Comparison of ENCODE assay signal across 15 cellular contexts in the genomic region with DNA sequence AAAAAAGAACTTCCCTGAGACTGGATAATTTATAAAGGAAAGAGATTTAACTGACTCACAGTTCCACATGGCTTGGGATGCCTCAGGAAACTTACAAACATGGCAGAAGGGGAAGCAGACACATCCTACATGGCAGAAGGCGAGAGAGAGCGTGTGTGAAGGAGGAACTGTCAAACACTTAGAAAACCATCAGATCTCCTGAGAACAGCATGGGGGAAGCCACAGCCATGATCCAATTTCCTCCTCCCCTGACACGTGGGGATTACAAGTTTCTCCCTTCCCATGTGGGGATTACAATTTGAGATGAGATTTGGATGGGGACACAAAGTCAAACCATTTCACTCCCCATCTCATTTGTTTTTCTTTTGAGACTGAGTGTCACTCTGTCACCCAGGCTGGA. TPM values are rescaled to one million over a fixed set of nuclear protein-coding genes. Genes with fewer than 3 reads are reported as not detected.
"Had no signal": no experiment of that assay in that cellular context is flagged by ENCODE, and none has a peak within 500 bp of the region (broad histone marks: within the 10 kb centered on the region; RNA-seq: fewer than 3 reads in every experiment).

No MANE protein-coding gene starts in this region.

- DNase-seq: activated CD4-positive, alpha-beta memory T cell treated with anti-CD3 and anti-CD28 coated beads, Interleukin-2, amount 10 ng/mL, durations not matched to agents 7 days and 5 days; activated CD4-positive, alpha-beta T cell treated with anti-CD3 and anti-CD28 coated beads for 36 hours; activated effector memory CD4-positive, alpha-beta T cell treated with anti-CD3 and anti-CD28 coated beads, Interleukin-2, amount 50 U/mL, for 16 hours; activated T-cell treated with anti-CD3 and anti-CD28 coated beads, Interleukin-2, amount 50 U/mL, for 48 hours; adrenal gland; kidney; left lung; mammary epithelial cell; trophoblast cell had no signal

- H3K36me3 ChIP-seq: adrenal gland, left lung, neural progenitor cell, suprapubic skin had no signal

- H3K9me3 ChIP-seq: adrenal gland, left lung, suprapubic skin had no signal

- H3K27me3 ChIP-seq: neural progenitor cell, suprapubic skin had no signal

- H3K4me1 ChIP-seq: adrenal gland, left lung, neural progenitor cell had no signal

- H3K4me3 ChIP-seq: adrenal gland, left lung, neural progenitor cell, suprapubic skin had no signal

- H3K27ac ChIP-seq: adrenal gland, left lung, neural progenitor cell, suprapubic skin, VCaP had no signal

RNA-seq across cellular contexts. Expression of a gene that starts 46.5 kb away (rescaled TPM):
- total RNA-seq: activated CD4-positive, alpha-beta memory T cell treated with anti-CD3 and anti-CD28 coated beads, Interleukin-2, amount 10 ng/mL, durations not matched to agents 7 days and 5 days; activated CD4-positive, alpha-beta T cell treated with anti-CD3 and anti-CD28 coated beads for 36 hours had no signal

RNA-seq across cellular contexts. Expression of a gene that starts 49.5 kb away (rescaled TPM):
- total RNA-seq: chondrocyte, kidney, mammary epithelial cell, osteocyte, sciatic nerve had no signal

RNA-seq across cellular contexts. Expression of a gene that starts 58.0 kb away (rescaled TPM):
- total RNA-seq: sciatic nerve had no signal
